ENCODE assay signal across 8 cellular contexts in genomic region chr15:65516997-65517865, GRCh38. TPM values are rescaled to one million over a fixed set of nuclear protein-coding genes. Genes with fewer than 3 reads are reported as not detected.
DNase-seq lines count a peak whose midpoint lies in the region; ATAC-seq and TF ChIP-seq lines count a peak whose summit lies in the region.

DPP8 (minus strand) TSS chr15:65517689; CDS start chr15:65512553, 5,136 bp downstream.

- H3K9ac ChIP-seq in GM23248 = peak within 1 kb of the TSS; percentile 93

- no peaks in the 10 kb centered on the region for H3K9me3 ChIP-seq in GM23248 (ENCODE audit: low read depth)

- H3K27me3 ChIP-seq in GM23248 (replicated peaks; ENCODE audit: insufficient read depth) = no peaks in the 10 kb centered on the region

- H3K4me2 ChIP-seq in GM23248 (ENCODE audit: unreplicated experiment) = peak within 1 kb of the TSS; percentile 98

- 0 to 1% methylated on average over 55 to 74 of the region's 75 CpGs for WGBS in GM23248 (ENCODE audit: low coverage in 1 of 2, low lambda C conversion rate in 2 of 2, missing lambda C conversion rate in 2 of 2), 2 experiments

- peaks cover 19% of the 10 kb centered on the region for H3K4me1 ChIP-seq in GM23248 (ENCODE audit: insufficient read depth)

- H3K4me1 Mint-ChIP-seq in activated T-helper 17 cell treated with anti-CD3 and anti-CD28 coated beads, Interleukin-2, amount 50 U/mL, for 72 hours = peaks cover 6% of the 10 kb centered on the region
- peaks cover 40 to 50% of the 10 kb centered on the region in 2 donors for H3K4me1 Mint-ChIP-seq in natural killer cell

- in situ Hi-C loops in GM23248 (cut with MboI) = no loop called here

- peak within 1 kb of the TSS; percentile 96 for H3K27ac Mint-ChIP-seq in activated T-helper 17 cell treated with anti-CD3 and anti-CD28 coated beads, Interleukin-2, amount 50 U/mL, for 72 hours
- peak within 1 kb of the TSS; percentile 85 to 89 for H3K27ac Mint-ChIP-seq in natural killer cell

- H3K36me3 Mint-ChIP-seq in activated T-helper 17 cell treated with anti-CD3 and anti-CD28 coated beads, Interleukin-2, amount 50 U/mL, for 72 hours (ENCODE audit: low read depth) = peaks cover 45% of the 10 kb centered on the region
- H3K36me3 Mint-ChIP-seq in natural killer cell = no peaks in the 10 kb centered on the region

- ATAC-seq in activated T-helper 17 cell treated with anti-CD3 and anti-CD28 coated beads, Interleukin-2, amount 50 U/mL, for 72 hours (replicated peaks) = peak; percentile 97
- ATAC-seq in natural killer cell = peak; percentile 77 to 94 (median 79)
- peak; percentile 98 for ATAC-seq in stimulated activated naive CD8-positive, alpha-beta T cell treated with anti-CD3 and anti-CD28 coated beads, Interleukin-15, Interleukin-2, amounts not matched to agents 100 U/mL and 50 U/mL, for 24 hours

- H3K9me2 ChIP-seq in GM23248 (ENCODE audit: insufficient read depth) = no peaks in the 10 kb centered on the region

- peak; percentile 92 for DNase-seq in EH (ENCODE audit: low read depth)
- peak; percentile 97 for DNase-seq in GM23248
- peak; percentile 91 for DNase-seq in LHCN-M2 (ENCODE audit: low read depth)
- DNase-seq in RPMI8226 = peak; percentile 99
- peak; percentile 93 for DNase-seq in fibroblast of mammary gland (ENCODE audit: low read depth)
- DNase-seq in natural killer cell = peak; percentile 93
- DNase-seq in stimulated activated naive CD8-positive, alpha-beta T cell treated with anti-CD3 and anti-CD28 coated beads, Interleukin-15, Interleukin-2, amounts not matched to agents 100 U/mL and 50 U/mL, for 24 hours = peak; percentile 97

- H3K9me3 Mint-ChIP-seq in activated T-helper 17 cell treated with anti-CD3 and anti-CD28 coated beads, Interleukin-2, amount 50 U/mL, for 72 hours = no peaks in the 10 kb centered on the region
- H3K9me3 Mint-ChIP-seq in natural killer cell = no peaks in the 10 kb centered on the region

- H4K20me1 ChIP-seq in GM23248 (ENCODE audit: insufficient read depth) = no peaks in the 10 kb centered on the region

- peaks cover 47% of the 10 kb centered on the region for H3K79me2 ChIP-seq in GM23248 (ENCODE audit: insufficient read depth)

- 0 out of 2 replicates have a peak, but pooled peaks cover under 1% of the 10 kb centered on the region for H3K36me3 ChIP-seq in GM23248 (ENCODE audit: low read depth)

- H2AFZ ChIP-seq in GM23248 = peak within 1 kb of the TSS; percentile 89

- peak; percentile 74 for TF ChIP-seq CTCF in fibroblast of mammary gland (conservative IDR thresholded peaks at IDR 0.05; ENCODE audit: control insufficient read depth, insufficient read depth, low read depth, low read length)
- peak; percentile 90 for TF ChIP-seq CTCF in natural killer cell (IDR thresholded peaks at IDR 0.05)

- no peaks in the 10 kb centered on the region for H3K27me3 Mint-ChIP-seq in activated T-helper 17 cell treated with anti-CD3 and anti-CD28 coated beads, Interleukin-2, amount 50 U/mL, for 72 hours
- no peaks in the 10 kb centered on the region for H3K27me3 Mint-ChIP-seq in natural killer cell (ENCODE audit: low read depth in 2 of 2)

- H3F3A ChIP-seq in GM23248 (ENCODE audit: insufficient read depth) = peaks cover 21% of the 10 kb centered on the region; the same call in 1 of the 2 replicates

- H3K27ac ChIP-seq in GM23248 = peak within 1 kb of the TSS; percentile 75

- peak within 1 kb of the TSS; percentile 95 for H3K4me3 ChIP-seq in GM23248
- peak within 1 kb of the TSS; percentile 83 for H3K4me3 ChIP-seq in fibroblast of mammary gland (ENCODE audit: control insufficient read depth, low read depth, low read length)

- peak within 1 kb of the TSS; percentile 93 for H3K4me3 Mint-ChIP-seq in activated T-helper 17 cell treated with anti-CD3 and anti-CD28 coated beads, Interleukin-2, amount 50 U/mL, for 72 hours
- H3K4me3 Mint-ChIP-seq in natural killer cell = peak within 1 kb of the TSS; percentile 88

- intact Hi-C loops in natural killer cell (cut with micrococcal nuclease) = loop anchor here (1.0 kb wide), 1 partner anchor 352 kb away; the partner anchor contains the start of gene RAB11A

RNA-seq across cellular contexts. Expression of gene DPP8, which starts in this region (rescaled TPM):
- 21.5 and 28.9 TPM in 2 replicates for total RNA-seq in GM23248 (2014; rRNA removed; shearing (Covaris generic))
- 28.0 and 30.1 TPM in 2 replicates for polyA plus RNA-seq in GM23248 (2016; fragmentation: Nextera tagmentation; extraction: Ambion mirVana)
- total RNA-seq in LHCN-M2 (2014; rRNA removed) (27.0 and 27.7 TPM in 2 replicates), natural killer cell (10 to 100 TPM; 51.7 to 64.8 (median 62.4) TPM)
- polyA plus RNA-seq in LHCN-M2 (2012) = 9.2 TPM
- 10 to 100 TPM; 30.7 to 31.4 TPM for total RNA-seq in activated T-helper 17 cell treated with anti-CD3 and anti-CD28 coated beads, Interleukin-2, amount 50 U/mL, for 72 hours

Comparison
In these comparisons a context has a peak if more than half of its experiments do, and no peak if none do; other contexts are left out.
1. Peak in every context shown above with its lines: DNase-seq, ATAC-seq, H3K4me3 ChIP-seq and H3K27ac ChIP-seq.